ENCODE assay signal across 1 cellular context in the genomic region with DNA sequence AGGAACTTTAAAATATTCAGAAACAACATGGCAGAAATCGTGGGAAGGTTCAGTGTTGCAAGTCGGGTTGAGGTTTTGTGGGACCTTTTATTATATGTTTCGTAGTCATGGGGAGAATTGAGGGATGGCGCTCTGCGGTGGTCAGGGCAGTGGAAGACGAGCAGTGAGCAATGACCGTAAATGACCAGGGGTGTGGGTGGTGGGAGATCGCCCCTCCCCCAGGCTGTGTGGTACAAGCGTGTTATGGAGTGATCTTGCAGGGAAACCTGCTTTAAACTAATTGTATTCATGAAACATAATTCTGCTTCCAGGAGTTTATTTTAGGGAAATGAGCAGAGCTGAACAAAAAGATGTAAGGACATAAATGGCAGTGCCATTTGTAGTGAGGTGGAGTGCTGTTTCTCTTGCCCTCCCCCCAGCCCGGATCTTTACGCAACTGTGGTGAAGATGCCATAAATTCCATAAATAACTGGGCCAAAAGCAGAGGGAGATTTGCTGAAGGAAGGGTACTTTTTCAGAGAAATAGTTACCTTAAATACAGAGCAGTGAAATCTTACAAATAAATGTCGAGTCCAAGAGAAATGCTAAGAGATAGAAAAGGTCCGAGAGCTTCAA.
TF ChIP-seq lines count a peak whose summit lies in the region.

No MANE protein-coding gene starts in this region.

TF ChIP-seq in GM23338, 12 proteins besides CTCF, POLR2A, EP300 and RAD21 (continued from another document):
- no peak for TF ChIP-seq ZNF462 (CRISPR knock-in tag; IDR thresholded peaks at IDR 0.05)
